ENCODE assay signal across 1 cellular context in genomic region chr1:195766709-195767108, GRCh38.
TF ChIP-seq lines count a peak whose summit lies in the region.

No MANE protein-coding gene starts in this region.

TF ChIP-seq in K562, 482 proteins besides CTCF, POLR2A, EP300 and RAD21 (continued from another document):
- TF ChIP-seq ZNF518B (CRISPR knock-in tag; IDR thresholded peaks at IDR 0.05) = no peak
- no peak for TF ChIP-seq ZNF354B (CRISPR knock-in tag; IDR thresholded peaks at IDR 0.05)
- peak; percentile 76 for TF ChIP-seq NFE2 (IDR thresholded peaks at IDR 0.05; ENCODE audit: low read depth)
- TF ChIP-seq E2F5 (CRISPR knock-in tag; IDR thresholded peaks at IDR 0.05) = no peak
- TF ChIP-seq HMBOX1 (IDR thresholded peaks at IDR 0.05) = no peak
- TF ChIP-seq CHD7 (IDR thresholded peaks at IDR 0.05; ENCODE audit: low read depth, low read length) = no peak
- no peak for TF ChIP-seq XRCC4 (IDR thresholded peaks at IDR 0.05; ENCODE audit: extremely low read depth, insufficient read depth, insufficient read length)
- TF ChIP-seq ZHX1 (conservative IDR thresholded peaks at IDR 0.05; ENCODE audit: low read length) = no peak
- peak; percentile 70 for TF ChIP-seq C11orf30 (IDR thresholded peaks at IDR 0.05; ENCODE audit: low read depth)
- no peak for TF ChIP-seq CHAMP1 (IDR thresholded peaks at IDR 0.05)
- TF ChIP-seq ZNF668 (CRISPR knock-in tag; IDR thresholded peaks at IDR 0.05) = no peak
TF ChIP-seq in K562: peak in this region for 9.
